ENCODE assay signal across 25 cellular contexts in genomic region chr5:90438100-90438499, GRCh38. TPM values are rescaled to one million over a fixed set of nuclear protein-coding genes. Genes with fewer than 3 reads are reported as not detected.
DNase-seq lines count a peak whose midpoint lies in the region; ATAC-seq and TF ChIP-seq lines count a peak whose summit lies in the region.
"Had no signal": no experiment of that assay in that cellular context is flagged by ENCODE, and none has a peak within 500 bp of the region (broad histone marks: within the 10 kb centered on the region; RNA-seq: fewer than 3 reads in every experiment).

No MANE protein-coding gene starts in this region.

- no peaks in the 10 kb centered on the region for H3K27me3 ChIP-seq in testis
- H3K27me3 ChIP-seq: dorsolateral prefrontal cortex, heart left ventricle, MG63 had no signal

- WGBS in testis, 2 donors: 35 to 42% methylated on average over 1 of the region's 1 CpG

- no peak overlapping the region for H3K4me3 ChIP-seq in fibroblast of villous mesenchyme (ENCODE audit: low read depth, low read length)
- H3K4me3 ChIP-seq in testis: no peak overlapping the region
- H3K4me3 ChIP-seq: A549, dorsolateral prefrontal cortex, heart left ventricle, MG63, smooth muscle cell had no signal

- no peaks in the 10 kb centered on the region for H3K9me3 ChIP-seq in testis
- H3K9me3 ChIP-seq: A549, heart left ventricle, MG63 had no signal

- no peak for TF ChIP-seq POLR2A in testis (IDR thresholded peaks at IDR 0.05)

- no peaks in the 10 kb centered on the region for H3K4me1 ChIP-seq in testis
- H3K4me1 ChIP-seq: A549 had no signal

- H3K36me3 ChIP-seq in testis (ENCODE audit: low read depth, missing control alignments): no peaks in the 10 kb centered on the region
- H3K36me3 ChIP-seq: heart left ventricle, MG63 had no signal

- DNase-seq in NCI-H2196 (lab: John Stamatoyannopoulos, UW; ENCODE audit: unreplicated experiment): peak; percentile 4
- DNase-seq in NCI-H2196 treated with DMSO at 0.1 percent for 48 hours (lab: John Stamatoyannopoulos, UW; ENCODE audit: unreplicated experiment): no peak
- DNase-seq in NCI-H226: peak; percentile 76
- DNase-seq in fibroblast of villous mesenchyme (ENCODE audit: low read depth): peak; percentile 8
- DNase-seq in pulmonary artery endothelial cell (ENCODE audit: low read depth, low spot score): peak; percentile 7
- DNase-seq in testis: no peak
- no peak for DNase-seq in cerebellar cortex (ENCODE audit: low spot score)
- DNase-seq: activated B cell treated with CpG ODN at 0.5 μM for 24 hours; activated CD4-positive, alpha-beta T cell treated with anti-CD3 and anti-CD28 coated beads, Interleukin-2, amount 50 U/mL, for 4 hours; anterior cingulate cortex; caudate nucleus; dorsolateral prefrontal cortex; EL; heart left ventricle; mesenchymal stem cell; MG63; NCI-H1436 treated with DMSO at 0.1 percent for 48 hours; nucleus accumbens; OCI-M1; Right ventricle myocardium superior; stimulated activated CD4-positive, alpha-beta T cell treated with anti-CD3 and anti-CD28 coated beads, Interleukin-2, amount 100 ng/mL, for 24 hours; T1000 had no signal

- no peak for ATAC-seq in GM19351 (IDR thresholded peaks at IDR 0.05; ENCODE audit: unreplicated experiment)
- ATAC-seq: A549, heart left ventricle had no signal

- H3K27ac ChIP-seq in testis: no peak overlapping the region
- H3K27ac ChIP-seq: A549, dorsolateral prefrontal cortex, heart left ventricle had no signal

- TF ChIP-seq CTCF in fibroblast of villous mesenchyme (IDR thresholded peaks at IDR 0.05; ENCODE audit: insufficient read depth, low read depth, low read length): no peak
- no peak for TF ChIP-seq CTCF in testis (IDR thresholded peaks at IDR 0.05)

- intact Hi-C loops in testis (cut with DNase I; ENCODE audit: low total_unique reads): no loop called here

RNA-seq across cellular contexts. Expression of gene CETN3, which starts 28.5 kb away (rescaled TPM):
- total RNA-seq in fibroblast of villous mesenchyme: 7.1 and 15.5 TPM in 2 replicates
- total RNA-seq in pulmonary artery endothelial cell: 9.2 and 19.8 TPM in 2 replicates
- 10 to 100 TPM; 56.7 to 60.9 TPM for total RNA-seq in testis
- 353 TPM for polyA plus RNA-seq in testis (ENCODE audit: insufficient read depth, low read depth, low replicate concordance)

RNA-seq across cellular contexts. Expression of gene MBLAC2, which starts 36.5 kb away (rescaled TPM):
- total RNA-seq in fibroblast of villous mesenchyme (5.5 and 6.9 TPM in 2 replicates), pulmonary artery endothelial cell (4.1 and 6.3 TPM in 2 replicates), testis (10 to 100 TPM in 1 of 2 donors, 1 to 10 TPM in 1; 10.0 to 10.2 TPM)
- polyA plus RNA-seq in testis (ENCODE audit: insufficient read depth, low read depth, low replicate concordance): 4.9 TPM

RNA-seq across cellular contexts. Expression of gene POLR3G, which starts 36.6 kb away (rescaled TPM):
- total RNA-seq in fibroblast of villous mesenchyme (4.5 and 5.2 TPM in 2 replicates), pulmonary artery endothelial cell (10.0 and 11.9 TPM in 2 replicates), testis (10 to 100 TPM in 1 of 2 donors, 1 to 10 TPM in 1; 9.4 to 13.4 TPM)
- 5.2 TPM for polyA plus RNA-seq in testis (ENCODE audit: insufficient read depth, low read depth, low replicate concordance)

Comparison
In these comparisons a context has a peak if more than half of its experiments do, and no peak if none do; other contexts are left out.
1. DNase-seq: peak in NCI-H2196 (single experiment), NCI-H226 (single experiment), fibroblast of villous mesenchyme (single experiment) and pulmonary artery endothelial cell (single experiment); none in NCI-H2196 treated with DMSO at 0.1 percent for 48 hours (single experiment), testis (single experiment) and cerebellar cortex (single experiment).